ENCODE assay signal across 10 cellular contexts in the genomic region with DNA sequence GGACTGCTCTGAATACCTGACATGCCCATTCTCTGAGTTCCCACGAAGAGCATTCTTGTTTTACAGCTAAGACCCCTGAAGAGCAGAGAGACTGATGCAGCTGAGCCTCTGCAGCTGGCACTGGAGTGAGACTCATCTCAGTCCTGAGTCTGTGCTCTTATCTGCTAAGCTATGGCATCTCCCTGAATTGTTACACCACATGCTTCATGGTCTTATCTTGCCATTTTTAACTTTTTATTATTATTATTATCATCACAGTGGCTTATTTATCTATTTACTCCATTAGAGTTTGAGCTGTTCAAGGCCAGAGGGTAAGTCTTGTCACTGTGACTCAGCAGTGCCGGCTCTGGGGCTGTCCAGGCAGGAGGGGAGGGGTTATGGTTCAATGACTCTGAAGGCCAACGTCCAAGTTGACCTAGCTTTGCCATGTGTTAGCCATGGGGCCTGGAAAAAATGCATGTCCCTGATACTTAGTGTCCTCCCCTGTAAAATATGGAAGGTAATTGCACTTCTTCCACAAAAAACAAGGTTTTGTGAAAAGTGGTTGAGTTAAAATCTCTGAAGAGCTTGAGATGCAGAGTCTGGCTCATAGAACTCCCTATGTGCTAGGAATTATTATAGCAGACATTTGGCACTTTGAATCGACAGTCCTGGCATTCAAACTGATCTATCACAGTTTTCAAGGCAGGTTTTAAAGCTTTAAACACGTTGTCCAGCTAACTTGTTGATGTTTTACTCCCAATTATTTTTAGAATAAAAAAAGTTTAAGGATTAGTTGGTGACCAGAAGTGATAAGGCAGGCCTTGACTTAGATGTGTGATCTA.
DNase-seq lines count a peak whose midpoint lies in the region; ATAC-seq and TF ChIP-seq lines count a peak whose summit lies in the region.
"Had no signal": no experiment of that assay in that cellular context is flagged by ENCODE, and none has a peak within 500 bp of the region (broad histone marks: within the 10 kb centered on the region; RNA-seq: fewer than 3 reads in every experiment).

No MANE protein-coding gene starts in this region.

- no peaks in the 10 kb centered on the region for H3K4me1 Mint-ChIP-seq in activated CD4-positive, alpha-beta memory T cell treated with anti-CD3 and anti-CD28 coated beads for 36 hours (ENCODE audit: low read depth)

- POLR2A ChIA-PET in activated CD4-positive, alpha-beta memory T cell treated with anti-CD3 and anti-CD28 coated beads for 36 hours (lab: Charles Lee): no interaction called here

- CTCF ChIA-PET in activated CD4-positive, alpha-beta memory T cell treated with anti-CD3 and anti-CD28 coated beads for 36 hours (lab: Charles Lee): interaction anchor here (0.9 to 2.6 kb wide), 5 partner anchors 164 to 249 kb away, joined by 3 to 22 read pairs (median 7); no protein-coding TSS in a partner anchor

- no peaks in the 10 kb centered on the region for H3K9me3 ChIP-seq in heart right ventricle

- no peak for TF ChIP-seq CTCF in heart right ventricle (IDR thresholded peaks at IDR 0.05)

- no peaks in the 10 kb centered on the region for H3K36me3 ChIP-seq in heart right ventricle

- peaks cover 0 to 29% (median 18%) of the 10 kb centered on the region in 9 donors for H3K4me1 ChIP-seq in heart right ventricle

- intact Hi-C loops in heart right ventricle (cut with DNase I): loop anchor here in 9 of 10 donors (5.0 to 10.0 kb wide), 5 partner anchors 164 to 326 kb away; no protein-coding TSS in a partner anchor
- intact Hi-C loops in activated CD4-positive, alpha-beta memory T cell treated with anti-CD3 and anti-CD28 coated beads for 36 hours (cut with micrococcal nuclease): loop anchor here (5.0 kb wide), 2 partner anchors 164 to 324 kb away; no protein-coding TSS in a partner anchor

- no peaks in the 10 kb centered on the region for H3K9me3 Mint-ChIP-seq in activated CD4-positive, alpha-beta memory T cell treated with anti-CD3 and anti-CD28 coated beads for 36 hours
- H3K9me3 Mint-ChIP-seq: activated T-cell treated with anti-CD3 and anti-CD28 coated beads, Interleukin-2, amount 50 U/mL, for 4 hours; memory B cell had no signal

- no peak overlapping the region for H3K27ac Mint-ChIP-seq in activated CD4-positive, alpha-beta memory T cell treated with anti-CD3 and anti-CD28 coated beads for 36 hours
- H3K27ac Mint-ChIP-seq: memory B cell had no signal

- peak overlapping the region in 4 of 10 donors; percentile 20 to 52 (median 35) for H3K27ac ChIP-seq in heart right ventricle

- H3K27me3 ChIP-seq in heart right ventricle: no peaks in the 10 kb centered on the region

- no peak overlapping the region for H3K4me3 ChIP-seq in heart right ventricle

- 27 to 36% methylated on average over 5 of the region's 5 CpGs for WGBS in heart right ventricle, 2 donors

- peaks cover 3% of the 10 kb centered on the region for H3K27me3 Mint-ChIP-seq in activated CD4-positive, alpha-beta memory T cell treated with anti-CD3 and anti-CD28 coated beads for 36 hours
- H3K27me3 Mint-ChIP-seq: memory B cell had no signal

- no peak overlapping the region for H3K4me3 Mint-ChIP-seq in activated CD4-positive, alpha-beta memory T cell treated with anti-CD3 and anti-CD28 coated beads for 36 hours
- H3K4me3 Mint-ChIP-seq: activated T-cell treated with anti-CD3 and anti-CD28 coated beads, Interleukin-2, amount 50 U/mL, for 4 hours; memory B cell had no signal

- ATAC-seq in heart right ventricle: peak in 6 of 8 donors; percentile 45 to 76 (median 56)
- ATAC-seq: activated T-cell treated with anti-CD3 and anti-CD28 coated beads, Interleukin-2, amount 50 U/mL, for 4 hours had no signal

- peak; percentile 44 for DNase-seq in ELR (ENCODE audit: low read depth)
- peak; percentile 6 for DNase-seq in SW480 (ENCODE audit: low spot score)
- no peak for DNase-seq in heart right ventricle
- DNase-seq in renal cortical epithelial cell (ENCODE audit: low read depth): peak; percentile 70
- DNase-seq in stimulated activated CD4-positive, alpha-beta T cell treated with anti-CD3 and anti-CD28 coated beads, Interleukin-15, amount 100 ng/mL, for 24 hours: no peak
- no peak for DNase-seq in activated CD4-positive, alpha-beta memory T cell treated with anti-CD3 and anti-CD28 coated beads for 36 hours
- DNase-seq in cerebellar nuclear complex (lab: John Stamatoyannopoulos, UW): no peak
- DNase-seq in ureter (ENCODE audit: low spot score): no peak
- DNase-seq: activated T-cell treated with anti-CD3 and anti-CD28 coated beads, Interleukin-2, amount 50 U/mL, for 4 hours had no signal

- no peaks in the 10 kb centered on the region for H3K36me3 Mint-ChIP-seq in activated CD4-positive, alpha-beta memory T cell treated with anti-CD3 and anti-CD28 coated beads for 36 hours
- H3K36me3 Mint-ChIP-seq: memory B cell had no signal

Comparison
In these comparisons a context has a peak if more than half of its experiments do, and no peak if none do; other contexts are left out.
1. DNase-seq: peak in ELR (single experiment), SW480 (single experiment) and renal cortical epithelial cell (single experiment); none in heart right ventricle (0 of 2), stimulated activated CD4-positive, alpha-beta T cell treated with anti-CD3 and anti-CD28 coated beads, Interleukin-15, amount 100 ng/mL, for 24 hours (single experiment), activated CD4-positive, alpha-beta memory T cell treated with anti-CD3 and anti-CD28 coated beads for 36 hours (single experiment), cerebellar nuclear complex (0 of 2) and ureter (single experiment).